ENCODE assay signal across 9 cellular contexts in the genomic region with DNA sequence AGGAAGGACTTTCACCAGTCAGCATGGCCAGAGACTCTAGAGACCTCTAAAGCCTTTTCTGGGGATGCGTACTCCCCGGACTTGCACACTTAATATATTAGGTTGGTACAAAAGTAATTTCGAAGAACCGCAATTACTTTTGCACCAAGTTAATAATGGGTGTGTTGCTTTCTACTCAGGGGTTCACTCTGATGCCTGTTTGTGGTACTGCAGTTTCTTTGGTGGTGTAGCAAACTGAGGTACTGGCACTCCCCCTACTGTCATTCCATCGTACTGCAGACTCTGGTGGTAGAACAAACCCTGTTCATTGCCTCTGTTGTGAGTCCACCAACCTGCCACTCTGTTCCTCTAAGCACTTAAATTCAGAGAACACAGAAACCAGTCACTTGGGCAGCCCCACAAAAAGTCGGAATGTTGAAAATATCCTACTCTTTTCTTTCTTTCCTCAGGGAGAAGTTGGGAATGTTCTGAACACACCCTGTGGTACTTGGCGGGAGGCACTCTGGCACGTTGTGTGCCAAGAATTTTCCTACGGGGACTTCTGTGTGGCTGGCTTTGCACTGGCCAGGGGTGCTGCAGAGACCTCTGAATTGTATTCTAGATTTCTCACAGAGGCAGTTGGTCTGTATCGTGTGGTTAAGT. TPM values are rescaled to one million over a fixed set of nuclear protein-coding genes. Genes with fewer than 3 reads are reported as not detected.
A peak's percentile ranks its signal among the peaks of the same experiment; 100 is the strongest.
DNase-seq lines count a peak whose midpoint lies in the region; ATAC-seq and TF ChIP-seq lines count a peak whose summit lies in the region.
"Had no signal": no experiment of that assay in that cellular context is flagged by ENCODE, and none has a peak within 500 bp of the region (broad histone marks: within the 10 kb centered on the region; RNA-seq: fewer than 3 reads in every experiment).

No MANE protein-coding gene starts in this region.

- intact Hi-C loops in heart left ventricle (cut with DNase I) = loop anchor here in 4 of 10 donors (5.0 to 10.0 kb wide), 3 partner anchors 122 to 130 kb away; no protein-coding TSS in a partner anchor
- intact Hi-C loops in Right ventricle myocardium inferior (cut with DNase I) = loop anchor here (2.0 kb wide), 1 partner anchor 126 kb away; no protein-coding TSS in a partner anchor
- intact Hi-C loops in tibial artery (cut with DNase I; ENCODE audit: low total_unique reads) = no loop called here

- no peaks in the 10 kb centered on the region for H3K36me3 ChIP-seq in heart left ventricle
- H3K36me3 ChIP-seq in tibial artery = no peaks in the 10 kb centered on the region

- peaks cover 0 to 17% (median 0%) of the 10 kb centered on the region in 12 donors for H3K9me3 ChIP-seq in heart left ventricle
- H3K9me3 ChIP-seq in tibial artery = peaks cover 0 to 8% (median 0%) of the 10 kb centered on the region in 3 donors

- DNase-seq in heart left ventricle (no peak), Right ventricle myocardium inferior (ENCODE audit: missing footprints) (no peak), NCI-H748 (lab: John Stamatoyannopoulos, UW; ENCODE audit: unreplicated experiment) (peak; percentile 70), anterior cingulate cortex (lab: John Stamatoyannopoulos, UW) (peak in 33 of 58 donors; percentile 3 to 64 (median 18)), iris pigment epithelial cell (ENCODE audit: low read depth) (peak; percentile 34), tibial artery (no peak)

- H3K4me3 ChIP-seq in heart left ventricle (no peak overlapping the region), tibial artery (no peak overlapping the region)

- peak in 1 of 4 donors; percentile 71 for ATAC-seq in heart left ventricle
- no peak for ATAC-seq in Right ventricle myocardium inferior
- ATAC-seq in HG03460 (IDR thresholded peaks at IDR 0.05; ENCODE audit: unreplicated experiment) = peak; percentile 74
- no peak for ATAC-seq in GM19452 (IDR thresholded peaks at IDR 0.05; ENCODE audit: unreplicated experiment)

- no peak for TF ChIP-seq POLR2A in heart left ventricle (IDR thresholded peaks at IDR 0.05)

- H3K27ac ChIP-seq in heart left ventricle = no peak overlapping the region
- H3K27ac ChIP-seq in tibial artery = no peak overlapping the region

- TF ChIP-seq CTCF in heart left ventricle (IDR thresholded peaks at IDR 0.05) = peak in 10 of 12 donors; percentile 12 to 80 (median 48)
- peak; percentile 25 to 26 for TF ChIP-seq CTCF in tibial artery (IDR thresholded peaks at IDR 0.05)

- H3K4me1 ChIP-seq in heart left ventricle (no peaks in the 10 kb centered on the region), tibial artery (no peaks in the 10 kb centered on the region)

- H3K27me3 ChIP-seq in heart left ventricle = peaks cover 0 to 3% (median 0%) of the 10 kb centered on the region in 9 donors
- no peaks in the 10 kb centered on the region for H3K27me3 ChIP-seq in tibial artery

- WGBS in heart left ventricle, 4 donors = 29 to 35% (median 30%) methylated on average over 10 of the region's 10 CpGs

RNA-seq across cellular contexts. Expression of gene GABRG3, which starts 46.3 kb away (rescaled TPM):
- total RNA-seq in heart left ventricle = not detected
- not detected for polyA plus RNA-seq in heart left ventricle
- not detected for total RNA-seq in Right ventricle myocardium inferior
- polyA plus RNA-seq: esophagus had no signal

Comparison
In these comparisons a context has a peak if more than half of its experiments do, and no peak if none do; other contexts are left out.
1. DNase-seq: peak in NCI-H748 (single experiment), anterior cingulate cortex (33 of 58) and iris pigment epithelial cell (single experiment); none in heart left ventricle (0 of 5), Right ventricle myocardium inferior (single experiment) and tibial artery (0 of 2).